Comparison of ENCODE assay signal across 8 cellular contexts in genomic region chr1:234611799-234612351, GRCh38. TPM values are rescaled to one million over a fixed set of nuclear protein-coding genes. Genes with fewer than 3 reads are reported as not detected.
DNase-seq lines count a peak whose midpoint lies in the region; ATAC-seq and TF ChIP-seq lines count a peak whose summit lies in the region.

No MANE protein-coding gene starts in this region.

- WGBS in transverse colon (ENCODE audit: low coverage in 1 of 2), 2 donors: 14 to 21% methylated on average over 3 to 8 of the region's 8 CpGs

- peak overlapping the region; percentile 94 for H3K9ac ChIP-seq in SK-N-MC (ENCODE audit: insufficient read length)
- H3K9ac ChIP-seq in colonic mucosa (ENCODE audit: low read depth in 2 of 2, low read length in 2 of 2): peak overlapping the region; percentile 90 to 100

- H3K36me3 ChIP-seq in SK-N-MC (ENCODE audit: insufficient read depth, low read length) (peaks cover 12% of the 10 kb centered on the region), colonic mucosa (no peaks in the 10 kb centered on the region), mucosa of descending colon (ENCODE audit: low read depth) (no peaks in the 10 kb centered on the region), transverse colon (peaks cover 0 to 16% (median 5%) of the 10 kb centered on the region in 4 donors)

- H3K4me1 Mint-ChIP-seq in activated CD4-positive, alpha-beta T cell treated with anti-CD3 and anti-CD28 coated beads for 36 hours: peaks cover 30% of the 10 kb centered on the region

- DNase-seq in activated CD4-positive, alpha-beta T cell treated with anti-CD3 and anti-CD28 coated beads for 36 hours: peak; percentile 46
- no peak for DNase-seq in activated CD4-positive, alpha-beta T cell treated with anti-CD3 and anti-CD28 coated beads for 1 hour
- DNase-seq in SK-N-MC (ENCODE audit: low read depth, low spot score): no peak
- DNase-seq in colonic mucosa: peak; percentile 67
- peak; percentile 66 to 82 (median 70) for DNase-seq in mucosa of descending colon
- peak; percentile 71 for DNase-seq in transverse colon
- no peak for DNase-seq in NK-92 (lab: John Stamatoyannopoulos, UW; ENCODE audit: unreplicated experiment)

- H3K4me3 Mint-ChIP-seq in activated CD4-positive, alpha-beta T cell treated with anti-CD3 and anti-CD28 coated beads for 36 hours: peak overlapping the region; percentile 70

- peaks cover 16% of the 10 kb centered on the region for H3K36me3 Mint-ChIP-seq in activated CD4-positive, alpha-beta T cell treated with anti-CD3 and anti-CD28 coated beads for 36 hours (ENCODE audit: low read depth)

- TF ChIP-seq EP300 in transverse colon (IDR thresholded peaks at IDR 0.05; ENCODE audit: low read depth): no peak

- H3K27ac ChIP-seq in SK-N-MC: peak overlapping the region; percentile 98
- H3K27ac ChIP-seq in colonic mucosa: peak overlapping the region; percentile 100
- peak overlapping the region; percentile 97 to 100 (median 100) for H3K27ac ChIP-seq in transverse colon

- TF ChIP-seq POLR2A in transverse colon (IDR thresholded peaks at IDR 0.05): no peak

- no peaks in the 10 kb centered on the region for H3K9me3 Mint-ChIP-seq in activated CD4-positive, alpha-beta T cell treated with anti-CD3 and anti-CD28 coated beads for 36 hours (ENCODE audit: low read depth)

- H3K9me3 ChIP-seq in SK-N-MC (ENCODE audit: low read depth, low read length) (no peaks in the 10 kb centered on the region), colonic mucosa (no peaks in the 10 kb centered on the region), mucosa of descending colon (no peaks in the 10 kb centered on the region), transverse colon (no peaks in the 10 kb centered on the region)

- peak overlapping the region; percentile 99 for H3K27ac Mint-ChIP-seq in activated CD4-positive, alpha-beta T cell treated with anti-CD3 and anti-CD28 coated beads for 36 hours

- H3K27me3 ChIP-seq in colonic mucosa (no peaks in the 10 kb centered on the region), transverse colon (no peaks in the 10 kb centered on the region)

- CTCF ChIA-PET in activated CD4-positive, alpha-beta T cell treated with anti-CD3 and anti-CD28 coated beads for 36 hours (lab: Charles Lee): interaction anchor here (0.5 to 2.8 kb wide), 16 partner anchors 8 to 532 kb away, joined by 3 to 22 read pairs (median 4); no protein-coding TSS in a partner anchor

- peaks cover 15% of the 10 kb centered on the region for H3K4me1 ChIP-seq in colonic mucosa
- peaks cover 35% of the 10 kb centered on the region for H3K4me1 ChIP-seq in mucosa of descending colon (ENCODE audit: low read depth)
- H3K4me1 ChIP-seq in transverse colon: peaks cover 29 to 46% (median 41%) of the 10 kb centered on the region in 4 donors

- no peak for TF ChIP-seq CTCF in colonic mucosa (IDR thresholded peaks at IDR 0.05)
- TF ChIP-seq CTCF in mucosa of descending colon (IDR thresholded peaks at IDR 0.05): no peak
- TF ChIP-seq CTCF in transverse colon (IDR thresholded peaks at IDR 0.05): peak in 1 of 5 experiments; percentile 10

- intact Hi-C loops in activated CD4-positive, alpha-beta T cell treated with anti-CD3 and anti-CD28 coated beads for 36 hours (cut with DNase I, micrococcal nuclease): loop anchor here (1.0 to 5.0 kb wide), 15 partner anchors 12 to 893 kb away; partner anchors contain the start of gene B3GALNT2 (in 1 of the 2)
- intact Hi-C loops in colonic mucosa (cut with DNase I): loop anchor here (2.0 kb wide), 1 partner anchor 105 kb away; no protein-coding TSS in a partner anchor
- intact Hi-C loops in mucosa of descending colon (cut with DNase I, micrococcal nuclease): loop anchor here in 1 of 2 donors (5.0 kb wide), 3 partner anchors 110 to 470 kb away; no protein-coding TSS in a partner anchor
- intact Hi-C loops in transverse colon (cut with DNase I; ENCODE audit: low total_unique reads): loop anchor here (2.0 to 10.0 kb wide), 5 partner anchors 73 to 470 kb away; no protein-coding TSS in a partner anchor

- H3K4me3 ChIP-seq in SK-N-MC: peak overlapping the region; percentile 96
- peak overlapping the region; percentile 44 for H3K4me3 ChIP-seq in colonic mucosa
- H3K4me3 ChIP-seq in mucosa of descending colon: no peak overlapping the region
- H3K4me3 ChIP-seq in transverse colon: peak overlapping the region in 1 of 4 donors; percentile 71

- in situ Hi-C loops in transverse colon (cut with MboI; ENCODE audit: low pct_ligation_motif_present in 1 of 4, low pct_unique_long_range_greater_than_20kb in 1 of 4, low sequenced_read_pairs in 3 of 4): loop anchor here in 3 of 4 donors (5.0 to 25.0 kb wide), 6 partner anchors 105 to 470 kb away; no protein-coding TSS in a partner anchor

- no peaks in the 10 kb centered on the region for H3K27me3 Mint-ChIP-seq in activated CD4-positive, alpha-beta T cell treated with anti-CD3 and anti-CD28 coated beads for 36 hours

- POLR2A ChIA-PET in activated CD4-positive, alpha-beta T cell treated with anti-CD3 and anti-CD28 coated beads for 36 hours (lab: Charles Lee): interaction anchor here (0.6 to 2.6 kb wide), 25 partner anchors 8 to 472 kb away, joined by 3 to 20 read pairs (median 5); no protein-coding TSS in a partner anchor

- ATAC-seq in activated CD4-positive, alpha-beta T cell treated with anti-CD3 and anti-CD28 coated beads for 36 hours: no peak
- ATAC-seq in mucosa of descending colon (peak; percentile 11), GM18909 (IDR thresholded peaks at IDR 0.05; ENCODE audit: poor library complexity, unreplicated experiment) (no peak)

RNA-seq across cellular contexts. Expression of gene IRF2BP2, which starts 1.9 kb away (rescaled TPM):
- 100 to 1,000 TPM; 132 to 200 TPM for total RNA-seq in activated CD4-positive, alpha-beta T cell treated with anti-CD3 and anti-CD28 coated beads for 36 hours
- total RNA-seq in colonic mucosa (100 to 1,000 TPM; 157 to 164 TPM), mucosa of descending colon (100 to 1,000 TPM; 134 to 180 (median 156) TPM), transverse colon (100 to 1,000 TPM in 1 of 4 donors, 10 to 100 TPM in 3; 82.7 to 120 (median 93.3) TPM)

Comparison
In these comparisons a context has a peak if more than half of its experiments do, and no peak if none do; other contexts are left out.
1. DNase-seq: peak in activated CD4-positive, alpha-beta T cell treated with anti-CD3 and anti-CD28 coated beads for 36 hours (single experiment), colonic mucosa (single experiment), mucosa of descending colon (3 of 3) and transverse colon (single experiment); none in activated CD4-positive, alpha-beta T cell treated with anti-CD3 and anti-CD28 coated beads for 1 hour (single experiment), SK-N-MC (single experiment) and NK-92 (single experiment).
2. Peak in every context shown above with its lines, with median percentiles within 50 percentile points of each other: H3K27ac ChIP-seq.